In genomic region chr6:125839471-125839870, GRCh38 we compare ENCODE assay signal across 19 cellular contexts. TPM values are rescaled to one million over a fixed set of nuclear protein-coding genes. Genes with fewer than 3 reads are reported as not detected.
A peak's percentile ranks its signal among the peaks of the same experiment; 100 is the strongest.
DNase-seq lines count a peak whose midpoint lies in the region; ATAC-seq, FAIRE-seq and TF ChIP-seq lines count a peak whose summit lies in the region.
"Had no signal": no experiment of that assay in that cellular context is flagged by ENCODE, and none has a peak within 500 bp of the region (broad histone marks: within the 10 kb centered on the region; RNA-seq: fewer than 3 reads in every experiment).

No MANE protein-coding gene starts in this region.

- H3K27ac Mint-ChIP-seq in stimulated activated effector memory CD8-positive, alpha-beta T cell treated with anti-CD3 and anti-CD28 coated beads, Interleukin-12 subunit alpha, Interleukin-12 subunit beta, amount 100 ng/mL, for 72 hours = no peak overlapping the region
- H3K27ac Mint-ChIP-seq: CD4-positive, CD25-positive, alpha-beta regulatory T cell; naive B cell; WTC11 had no signal

- peaks cover 21% of the 10 kb centered on the region for H3K4me1 Mint-ChIP-seq in stimulated activated effector memory CD8-positive, alpha-beta T cell treated with anti-CD3 and anti-CD28 coated beads, Interleukin-12 subunit alpha, Interleukin-12 subunit beta, amount 100 ng/mL, for 72 hours

- no peak overlapping the region for H3K4me3 Mint-ChIP-seq in stimulated activated effector memory CD8-positive, alpha-beta T cell treated with anti-CD3 and anti-CD28 coated beads, Interleukin-12 subunit alpha, Interleukin-12 subunit beta, amount 100 ng/mL, for 72 hours
- H3K4me3 Mint-ChIP-seq: naive B cell, WTC11 had no signal

- no peak for TF ChIP-seq POLR2A in GM12891 (IDR thresholded peaks at IDR 0.05; ENCODE audit: low read depth, low read length)

- H3K36me3 Mint-ChIP-seq in stimulated activated effector memory CD8-positive, alpha-beta T cell treated with anti-CD3 and anti-CD28 coated beads, Interleukin-12 subunit alpha, Interleukin-12 subunit beta, amount 100 ng/mL, for 72 hours = no peaks in the 10 kb centered on the region
- H3K36me3 Mint-ChIP-seq: naive B cell, WTC11 had no signal

- no peak for FAIRE-seq in GM12891 (lab: Jason Lieb, UNC)

- H3K9me3 Mint-ChIP-seq in stimulated activated effector memory CD8-positive, alpha-beta T cell treated with anti-CD3 and anti-CD28 coated beads, Interleukin-12 subunit alpha, Interleukin-12 subunit beta, amount 100 ng/mL, for 72 hours = no peaks in the 10 kb centered on the region
- H3K9me3 Mint-ChIP-seq: naive B cell, WTC11 had no signal

- DNase-seq in NCI-H146 (lab: John Stamatoyannopoulos, UW) (peak; percentile 48), NCI-H146 treated with DMSO at 0.1 percent for 48 hours (lab: John Stamatoyannopoulos, UW; ENCODE audit: unreplicated experiment) (no peak), amniotic epithelial cell (ENCODE audit: low read depth) (peak; percentile 47), globus pallidus (ENCODE audit: low spot score) (peak; percentile 82), GM12891 (ENCODE audit: insufficient read length, low spot score) (no peak), DMS 273 treated with DMSO at 0.1 percent for 48 hours (lab: John Stamatoyannopoulos, UW) (no peak)
- no peak for DNase-seq in stimulated activated effector memory CD8-positive, alpha-beta T cell treated with anti-CD3 and anti-CD28 coated beads, Interleukin-12 subunit alpha, Interleukin-12 subunit beta, amount 100 ng/mL, for 72 hours (ENCODE audit: low spot score in 2 of 2)
- DNase-seq: 8988T; CD4-positive, CD25-positive, alpha-beta regulatory T cell; cortex of kidney; GOT3; left lung; MG63; naive B cell; NK-92 treated with Interleukin-12 subunit alpha and Interleukin-12 subunit beta, amount 100 ng/mL, for 24 hours; psoas muscle had no signal

- ATAC-seq in stimulated activated effector memory CD8-positive, alpha-beta T cell treated with anti-CD3 and anti-CD28 coated beads, Interleukin-12 subunit alpha, Interleukin-12 subunit beta, amount 100 ng/mL, for 72 hours = peak; percentile 62
- ATAC-seq in GM18858 (IDR thresholded peaks at IDR 0.05; ENCODE audit: unreplicated experiment) = no peak
- ATAC-seq: esophagus mucosa, left lung, psoas muscle, WTC11 had no signal

TF ChIP-seq in GM12891, 5 proteins besides CTCF, POLR2A, EP300 and RAD21:
- no peak for TF ChIP-seq POLR2AphosphoS5 (IDR thresholded peaks at IDR 0.05; ENCODE audit: low read depth, low read length)
- no peak for TF ChIP-seq SPI1 (IDR thresholded peaks at IDR 0.05; ENCODE audit: low read depth, low read length)
- no peak for TF ChIP-seq PAX5 (IDR thresholded peaks at IDR 0.05; ENCODE audit: insufficient read depth, low read length, severe bottlenecking)
- no peak for TF ChIP-seq TAF1 (IDR thresholded peaks at IDR 0.05; ENCODE audit: low read depth, low read length)
- no peak for TF ChIP-seq POU2F2 (IDR thresholded peaks at IDR 0.05; ENCODE audit: low read depth, low read length)

RNA-seq across cellular contexts. Expression of gene NCOA7, which starts 48.7 kb away (rescaled TPM):
- polyA plus RNA-seq in GM12891 (2012; ENCODE audit: low read depth, missing spikeins) = 25.1 TPM

Comparison
In these comparisons a context has a peak if more than half of its experiments do, and no peak if none do; other contexts are left out.
1. DNase-seq: peak in NCI-H146 (single experiment), amniotic epithelial cell (single experiment) and globus pallidus (single experiment); none in NCI-H146 treated with DMSO at 0.1 percent for 48 hours (single experiment), stimulated activated effector memory CD8-positive, alpha-beta T cell treated with anti-CD3 and anti-CD28 coated beads, Interleukin-12 subunit alpha, Interleukin-12 subunit beta, amount 100 ng/mL, for 72 hours (0 of 2), GM12891 (single experiment) and DMS 273 treated with DMSO at 0.1 percent for 48 hours (single experiment).